ENCODE assay signal across 8 cellular contexts in genomic region chr7:99407849-99408346, GRCh38. TPM values are rescaled to one million over a fixed set of nuclear protein-coding genes. Genes with fewer than 3 reads are reported as not detected.
A peak's percentile ranks its signal among the peaks of the same experiment; 100 is the strongest.
DNase-seq lines count a peak whose midpoint lies in the region; ATAC-seq, FAIRE-seq and TF ChIP-seq lines count a peak whose summit lies in the region.

No MANE protein-coding gene starts in this region.

- CTCF ChIA-PET in CD8-positive, alpha-beta T cell (lab: Charles Lee): interaction anchor here (0.6 to 3.9 kb wide), 7 partner anchors 12 to 46 kb away, joined by 3 to 23 read pairs (median 6); no protein-coding TSS in a partner anchor
- CTCF ChIA-PET in OCI-LY7 (lab: Charles Lee; ENCODE audit: unreplicated experiment): interaction anchor here (0.6 to 1.2 kb wide), 3 partner anchors 10 to 82 kb away, joined by 3 read pairs; no protein-coding TSS in a partner anchor

- intact Hi-C loops in CD8-positive, alpha-beta T cell (cut with DNase I, micrococcal nuclease): loop anchor here (1.0 to 10.0 kb wide), 18 partner anchors 15 to 1021 kb away; partner anchors contain the start of genes ARPC1B (in 2 of the 2), CPSF4 (in 2 of the 2), PTCD1 (in 2 of the 2) and ZNF655 (in 2 of the 2)
- intact Hi-C loops in OCI-LY7 (cut with micrococcal nuclease; ENCODE audit: unreplicated experiment) (loop anchor here (1.0 to 5.0 kb wide), 3 partner anchors 27 to 36 kb away; partner anchors contain the start of genes ARPC1B, CPSF4 and PTCD1), pancreas (cut with DNase I) (no loop called here)

- 0 out of 2 replicates have a peak overlapping the region, but pooled peaks have one; percentile 5 for H2AFZ ChIP-seq in OCI-LY7 (ENCODE audit: low read length)

- peak overlapping the region; percentile 99 for H3K27ac Mint-ChIP-seq in CD8-positive, alpha-beta T cell
- H3K27ac Mint-ChIP-seq in activated naive CD8-positive, alpha-beta T cell treated with anti-CD3 and anti-CD28 coated beads, Interleukin-2, amount 10 ng/mL, durations not matched to agents 7 days and 5 days: peak overlapping the region; percentile 89

- H3K27me3 Mint-ChIP-seq in CD8-positive, alpha-beta T cell (ENCODE audit: low read depth): no peaks in the 10 kb centered on the region
- no peaks in the 10 kb centered on the region for H3K27me3 Mint-ChIP-seq in activated naive CD8-positive, alpha-beta T cell treated with anti-CD3 and anti-CD28 coated beads, Interleukin-2, amount 10 ng/mL, durations not matched to agents 7 days and 5 days

- H3K9me2 ChIP-seq in OCI-LY7 (ENCODE audit: insufficient read depth, low read length): no peaks in the 10 kb centered on the region

- H3K36me3 ChIP-seq in CD8-positive, alpha-beta T cell (ENCODE audit: insufficient read depth, low read length): peaks cover 24% of the 10 kb centered on the region
- H3K36me3 ChIP-seq in OCI-LY7 (ENCODE audit: insufficient read depth, low read length) (peaks cover 55% of the 10 kb centered on the region), cardiac muscle cell (peaks cover 29% of the 10 kb centered on the region), pancreas (peaks cover 0 to 30% (median 0%) of the 10 kb centered on the region in 3 donors)

- POLR2A ChIA-PET in CD8-positive, alpha-beta T cell (lab: Charles Lee): interaction anchor here (0.7 to 4.6 kb wide), 21 partner anchors 9 to 512 kb away, joined by 3 to 57 read pairs (median 4); partner anchors contain the start of genes ARPC1B, CPSF4, FAM200A and PTCD1
- POLR2A ChIA-PET in OCI-LY7 (lab: Charles Lee): interaction anchor here (0.5 to 2.7 kb wide), 14 partner anchors 8 to 403 kb away, joined by 3 to 11 read pairs (median 4); partner anchors contain the start of genes ARPC1A, ATP5MF and PTCD1
- POLR2A ChIA-PET in activated naive CD8-positive, alpha-beta T cell treated with anti-CD3 and anti-CD28 coated beads, Interleukin-2, amount 10 ng/mL, durations not matched to agents 7 days and 5 days (lab: Charles Lee): interaction anchor here (1.2 to 6.5 kb wide), 13 partner anchors 9 to 209 kb away, joined by 3 to 67 read pairs (median 10); partner anchors contain the start of genes ARPC1B, ATP5MF, CPSF4 and PTCD1

- H3K27ac ChIP-seq in CD8-positive, alpha-beta T cell (ENCODE audit: low read depth, low read length): peak overlapping the region; percentile 83
- H3K27ac ChIP-seq in OCI-LY7 (ENCODE audit: low read depth, low read length, poor library complexity, severe bottlenecking) (peak overlapping the region; percentile 69), cardiac muscle cell (peak overlapping the region; percentile 98), pancreas (peak overlapping the region; percentile 97 to 100 (median 98))

- ATAC-seq in CD8-positive, alpha-beta T cell: no peak
- ATAC-seq in GM21825 (IDR thresholded peaks at IDR 0.05; ENCODE audit: unreplicated experiment): peak; percentile 10
- ATAC-seq in activated naive CD8-positive, alpha-beta T cell treated with anti-CD3 and anti-CD28 coated beads, Interleukin-2, amount 10 ng/mL, durations not matched to agents 7 days and 5 days (ENCODE audit: low read depth): peak; percentile 5
- ATAC-seq in pancreas: peak; percentile 10 to 31 (median 25)

- peak overlapping the region; percentile 94 for H3K4me3 Mint-ChIP-seq in CD8-positive, alpha-beta T cell
- H3K4me3 Mint-ChIP-seq in activated naive CD8-positive, alpha-beta T cell treated with anti-CD3 and anti-CD28 coated beads, Interleukin-2, amount 10 ng/mL, durations not matched to agents 7 days and 5 days: peak overlapping the region; percentile 92

- H3K4me3 ChIP-seq in CD8-positive, alpha-beta T cell (ENCODE audit: low read depth, low read length): peak overlapping the region; percentile 66
- H3K4me3 ChIP-seq in OCI-LY7 (ENCODE audit: low read depth, low read length, poor library complexity, severe bottlenecking): peak overlapping the region; percentile 92
- peak overlapping the region; percentile 89 for H3K4me3 ChIP-seq in cardiac muscle cell
- H3K4me3 ChIP-seq in pancreas: peak overlapping the region; percentile 90 to 100 (median 99)

- FAIRE-seq in pancreas (lab: Jason Lieb, UNC): no peak

- no TSS peak for BruUV-seq in OCI-LY7 (replicated peaks; lab: Mats Ljungman, UMichigan)

- no peak for TF ChIP-seq CTCF in CD8-positive, alpha-beta T cell (IDR thresholded peaks at IDR 0.05)
- no peak for TF ChIP-seq CTCF in OCI-LY7 (conservative IDR thresholded peaks at IDR 0.05; ENCODE audit: low read length)
- TF ChIP-seq CTCF in cardiac muscle cell (IDR thresholded peaks at IDR 0.05; ENCODE audit: low read depth, low read length): no peak
- TF ChIP-seq CTCF in pancreas (IDR thresholded peaks at IDR 0.05): no peak

- H3K79me2 ChIP-seq in OCI-LY7 (ENCODE audit: insufficient read depth, low read depth, low read length): peaks cover 67% of the 10 kb centered on the region

- no peaks in the 10 kb centered on the region for H3K9me3 Mint-ChIP-seq in CD8-positive, alpha-beta T cell
- no peaks in the 10 kb centered on the region for H3K9me3 Mint-ChIP-seq in activated naive CD8-positive, alpha-beta T cell treated with anti-CD3 and anti-CD28 coated beads, Interleukin-2, amount 10 ng/mL, durations not matched to agents 7 days and 5 days

- peaks cover 62% of the 10 kb centered on the region for H3K4me1 Mint-ChIP-seq in CD8-positive, alpha-beta T cell (ENCODE audit: low read depth)
- H3K4me1 Mint-ChIP-seq in activated naive CD8-positive, alpha-beta T cell treated with anti-CD3 and anti-CD28 coated beads, Interleukin-2, amount 10 ng/mL, durations not matched to agents 7 days and 5 days: peaks cover 35% of the 10 kb centered on the region

- H4K20me1 ChIP-seq in OCI-LY7 (ENCODE audit: insufficient read depth, low read length): peaks cover 22% of the 10 kb centered on the region

- H3K27me3 ChIP-seq in CD8-positive, alpha-beta T cell (ENCODE audit: insufficient read depth, low read length): no peaks in the 10 kb centered on the region
- H3K27me3 ChIP-seq in cardiac muscle cell: no peaks in the 10 kb centered on the region
- no peaks in the 10 kb centered on the region for H3K27me3 ChIP-seq in pancreas

- H3K4me2 ChIP-seq in OCI-LY7 (ENCODE audit: low read length): peak overlapping the region; percentile 95

- H3K4me1 ChIP-seq in CD8-positive, alpha-beta T cell (ENCODE audit: insufficient read depth, low read length): peaks cover 35% of the 10 kb centered on the region
- H3K4me1 ChIP-seq in OCI-LY7 (ENCODE audit: insufficient read depth, low read length, poor library complexity, severe bottlenecking): peaks cover 32% of the 10 kb centered on the region
- peaks cover 15% of the 10 kb centered on the region for H3K4me1 ChIP-seq in cardiac muscle cell (ENCODE audit: low read depth)
- H3K4me1 ChIP-seq in pancreas: peaks cover 17 to 29% (median 24%) of the 10 kb centered on the region in 3 donors

- peaks cover 59% of the 10 kb centered on the region for H3K36me3 Mint-ChIP-seq in CD8-positive, alpha-beta T cell
- peaks cover 26% of the 10 kb centered on the region for H3K36me3 Mint-ChIP-seq in activated naive CD8-positive, alpha-beta T cell treated with anti-CD3 and anti-CD28 coated beads, Interleukin-2, amount 10 ng/mL, durations not matched to agents 7 days and 5 days

- WGBS in pancreas, 2 donors: 0% methylated on average over 28 of the region's 28 CpGs

- peak in 4 of 7 experiments; percentile 18 to 44 (median 28) for DNase-seq in CD8-positive, alpha-beta T cell
- DNase-seq in OCI-LY7 (ENCODE audit: low spot score) (peak; percentile 33), cardiac muscle cell (ENCODE audit: low read depth in 1 of 2, low spot score in 1 of 2) (peak; percentile 40 to 82), pancreas (peak in 4 of 6 donors; percentile 39 to 69 (median 54)), DMS153 (lab: John Stamatoyannopoulos, UW) (no peak), MV-4-11 (lab: John Stamatoyannopoulos, UW) (no peak)
- no peak for DNase-seq in activated naive CD8-positive, alpha-beta T cell treated with anti-CD3 and anti-CD28 coated beads, Interleukin-2, amount 10 ng/mL, durations not matched to agents 7 days and 5 days

- no peaks in the 10 kb centered on the region for H3K9me3 ChIP-seq in CD8-positive, alpha-beta T cell (ENCODE audit: low read length)
- H3K9me3 ChIP-seq in OCI-LY7 (ENCODE audit: low read length) (no peaks in the 10 kb centered on the region), cardiac muscle cell (ENCODE audit: low read depth) (no peaks in the 10 kb centered on the region), pancreas (no peaks in the 10 kb centered on the region)

RNA-seq across cellular contexts. Expression of gene PDAP1, which starts 0.5 kb away (rescaled TPM):
- total RNA-seq in CD8-positive, alpha-beta T cell: 10 to 100 TPM; 34.5 to 36.2 TPM
- total RNA-seq in OCI-LY7 (2014; rRNA removed; shearing (Covaris generic)): 33.7 and 50.0 TPM in 2 replicates
- total RNA-seq in OCI-LY7 (2022) (132 and 135 TPM in 2 replicates), cardiac muscle cell (130 and 181 TPM in 2 replicates), pancreas (10 to 100 TPM; 27.8 to 53.7 (median 38.2) TPM)
- 10 to 100 TPM; 87.1 to 93.5 TPM for total RNA-seq in activated naive CD8-positive, alpha-beta T cell treated with anti-CD3 and anti-CD28 coated beads, Interleukin-2, amount 10 ng/mL, durations not matched to agents 7 days and 5 days
- polyA plus RNA-seq in cardiac muscle cell (75.1 and 81.0 TPM in 2 replicates), pancreas (10 to 100 TPM; 46.7 to 84.6 TPM)

RNA-seq across cellular contexts. Expression of gene BUD31, which starts 0.9 kb away (rescaled TPM):
- 100 to 1,000 TPM; 144 TPM for total RNA-seq in CD8-positive, alpha-beta T cell
- 104 and 118 TPM in 2 replicates for total RNA-seq in OCI-LY7 (2014; rRNA removed; shearing (Covaris generic))
- 100 and 114 TPM in 2 replicates for total RNA-seq in OCI-LY7 (2022)
- total RNA-seq in activated naive CD8-positive, alpha-beta T cell treated with anti-CD3 and anti-CD28 coated beads, Interleukin-2, amount 10 ng/mL, durations not matched to agents 7 days and 5 days: 10 to 100 TPM; 80.8 to 90.4 TPM
- 66.9 and 110 TPM in 2 replicates for total RNA-seq in cardiac muscle cell
- polyA plus RNA-seq in cardiac muscle cell: 132 and 193 TPM in 2 replicates
- 10 to 100 TPM; 26.8 to 44.7 (median 28.9) TPM for total RNA-seq in pancreas
- 10 to 100 TPM; 65.7 to 71.7 TPM for polyA plus RNA-seq in pancreas

RNA-seq across cellular contexts. Expression of gene PTCD1, which starts 30.7 kb away (rescaled TPM):
- total RNA-seq in CD8-positive, alpha-beta T cell: 1 to 10 TPM; 4.2 to 4.5 TPM
- 11.0 and 11.1 TPM in 2 replicates for total RNA-seq in OCI-LY7 (2014; rRNA removed; shearing (Covaris generic))
- total RNA-seq in OCI-LY7 (2022): 7.6 and 11.3 TPM in 2 replicates
- 10 to 100 TPM; 10.7 to 11.1 TPM for total RNA-seq in activated naive CD8-positive, alpha-beta T cell treated with anti-CD3 and anti-CD28 coated beads, Interleukin-2, amount 10 ng/mL, durations not matched to agents 7 days and 5 days
- 13.7 and 27.9 TPM in 2 replicates for total RNA-seq in cardiac muscle cell
- 6.1 and 7.8 TPM in 2 replicates for polyA plus RNA-seq in cardiac muscle cell
- total RNA-seq in pancreas: 1 to 10 TPM; 1.4 to 3.6 (median 2.3) TPM
- polyA plus RNA-seq in pancreas: 1 to 10 TPM; 3.9 to 4.0 TPM

RNA-seq across cellular contexts. Expression of gene CPSF4, which starts 30.8 kb away (rescaled TPM):
- 10 to 100 TPM; 33.4 to 33.9 TPM for total RNA-seq in CD8-positive, alpha-beta T cell
- 75.3 and 84.4 TPM in 2 replicates for total RNA-seq in OCI-LY7 (2014; rRNA removed; shearing (Covaris generic))
- total RNA-seq in OCI-LY7 (2022) (88.6 and 91.9 TPM in 2 replicates), cardiac muscle cell (59.9 and 84.1 TPM in 2 replicates), pancreas (10 to 100 TPM; 15.2 to 26.2 (median 21.5) TPM)
- 10 to 100 TPM; 61.5 to 62.1 TPM for total RNA-seq in activated naive CD8-positive, alpha-beta T cell treated with anti-CD3 and anti-CD28 coated beads, Interleukin-2, amount 10 ng/mL, durations not matched to agents 7 days and 5 days
- polyA plus RNA-seq in cardiac muscle cell (59.8 and 75.2 TPM in 2 replicates), pancreas (10 to 100 TPM; 29.2 to 42.5 TPM)

RNA-seq across cellular contexts. Expression of gene ARPC1B, which starts 33.4 kb away (rescaled TPM):
- 10 to 100 TPM; 68.5 to 70.5 TPM for total RNA-seq in CD8-positive, alpha-beta T cell
- 174 and 191 TPM in 2 replicates for total RNA-seq in OCI-LY7 (2014; rRNA removed; shearing (Covaris generic))
- total RNA-seq in OCI-LY7 (2022): 168 and 169 TPM in 2 replicates
- 100 to 1,000 TPM; 318 to 319 TPM for total RNA-seq in activated naive CD8-positive, alpha-beta T cell treated with anti-CD3 and anti-CD28 coated beads, Interleukin-2, amount 10 ng/mL, durations not matched to agents 7 days and 5 days
- total RNA-seq in cardiac muscle cell: 38.7 and 61.7 TPM in 2 replicates
- 49.3 and 56.1 TPM in 2 replicates for polyA plus RNA-seq in cardiac muscle cell
- 10 to 100 TPM; 14.4 to 70.4 (median 29.6) TPM for total RNA-seq in pancreas
- 10 to 100 TPM; 50.3 to 59.6 TPM for polyA plus RNA-seq in pancreas

Comparison
In these comparisons a context has a peak if more than half of its experiments do, and no peak if none do; other contexts are left out.
1. DNase-seq: peak in CD8-positive, alpha-beta T cell (4 of 7), OCI-LY7 (single experiment), cardiac muscle cell (2 of 2) and pancreas (4 of 6); none in activated naive CD8-positive, alpha-beta T cell treated with anti-CD3 and anti-CD28 coated beads, Interleukin-2, amount 10 ng/mL, durations not matched to agents 7 days and 5 days (single experiment), DMS153 (single experiment) and MV-4-11 (single experiment).
2. intact Hi-C loops: an anchor here in CD8-positive, alpha-beta T cell (1.0 to 10.0 kb wide) and OCI-LY7 (1.0 to 5.0 kb wide); none called in pancreas.
3. Peak in every context shown above with its lines, with median percentiles within 50 percentile points of each other: H3K27ac ChIP-seq and H3K4me3 ChIP-seq.